ENCODE assay signal across 8 cellular contexts in genomic region chr1:204516180-204516879, GRCh38. TPM values are rescaled to one million over a fixed set of nuclear protein-coding genes. Genes with fewer than 3 reads are reported as not detected.
DNase-seq lines count a peak whose midpoint lies in the region; ATAC-seq, FAIRE-seq and TF ChIP-seq lines count a peak whose summit lies in the region.

Gene MDM4, plus strand, starts transcription at chr1:204516406. Its CDS starts 9,113 bp downstream, at chr1:204525519.

- no peaks in the 10 kb centered on the region for H3K36me3 ChIP-seq in right atrium auricular region

- no peak for TF ChIP-seq CTCF in right atrium auricular region (IDR thresholded peaks at IDR 0.05)

- peak; percentile 66 for ATAC-seq in GM18505 (IDR thresholded peaks at IDR 0.05; ENCODE audit: unreplicated experiment)
- ATAC-seq in HG02973 (IDR thresholded peaks at IDR 0.05; ENCODE audit: unreplicated experiment): peak; percentile 68

- no peaks in the 10 kb centered on the region for H3K9me3 ChIP-seq in right atrium auricular region

- H3K4me3 ChIP-seq in right atrium auricular region: peak within 1 kb of the TSS; percentile 83 to 90

- TF ChIP-seq POLR2A in GM18505 (IDR thresholded peaks at IDR 0.05; ENCODE audit: borderline replicate concordance, extremely low read depth, insufficient read depth, insufficient read length): peak; percentile 74

- intact Hi-C loops in T-helper 2 cell treated with Interferon-gamma antibody and Interleukin-4, amounts not matched to agents 100 ng/mL and 5 ng/mL, for 36 hours (cut with micrococcal nuclease): loop anchor here (1.0 to 5.0 kb wide), 6 partner anchors 9 to 771 kb away; partner anchors contain the start of genes PPP1R15B and SNRPE

- peaks cover 0 to 38% of the 10 kb centered on the region in 2 donors for H3K4me1 ChIP-seq in right atrium auricular region

- H3K27ac ChIP-seq in right atrium auricular region: peak within 1 kb of the TSS; percentile 95 to 97

- H3K27me3 ChIP-seq in right atrium auricular region: no peaks in the 10 kb centered on the region

- DNase-seq in NCI-H1930 (lab: John Stamatoyannopoulos, UW) (peak; percentile 92 to 94), anterior cingulate cortex (lab: John Stamatoyannopoulos, UW) (peak; percentile 47 to 94 (median 86)), right atrium auricular region (ENCODE audit: low spot score) (peak; percentile 93), pulmonary artery endothelial cell (ENCODE audit: low read depth, low spot score) (peak; percentile 86), urothelium cell line (ENCODE audit: low spot score) (peak; percentile 93)

- no peak for FAIRE-seq in urothelium cell line (lab: Jason Lieb, UNC)

RNA-seq across cellular contexts. Expression of gene MDM4, which starts in this region (rescaled TPM):
- total RNA-seq in T-helper 2 cell treated with Interferon-gamma antibody and Interleukin-4, amounts not matched to agents 100 ng/mL and 5 ng/mL, for 36 hours: 84.1 and 88.9 TPM in 2 replicates
- 10 to 100 TPM; 18.1 to 18.3 TPM for total RNA-seq in right atrium auricular region
- 17.3 and 23.0 TPM in 2 replicates for total RNA-seq in pulmonary artery endothelial cell

Comparison
In these comparisons a context has a peak if more than half of its experiments do, and no peak if none do; other contexts are left out.
1. Peak in every context shown above with its lines: DNase-seq, ATAC-seq, H3K4me3 ChIP-seq and H3K27ac ChIP-seq.